ENCODE assay signal across 1 cellular context in the genomic region with DNA sequence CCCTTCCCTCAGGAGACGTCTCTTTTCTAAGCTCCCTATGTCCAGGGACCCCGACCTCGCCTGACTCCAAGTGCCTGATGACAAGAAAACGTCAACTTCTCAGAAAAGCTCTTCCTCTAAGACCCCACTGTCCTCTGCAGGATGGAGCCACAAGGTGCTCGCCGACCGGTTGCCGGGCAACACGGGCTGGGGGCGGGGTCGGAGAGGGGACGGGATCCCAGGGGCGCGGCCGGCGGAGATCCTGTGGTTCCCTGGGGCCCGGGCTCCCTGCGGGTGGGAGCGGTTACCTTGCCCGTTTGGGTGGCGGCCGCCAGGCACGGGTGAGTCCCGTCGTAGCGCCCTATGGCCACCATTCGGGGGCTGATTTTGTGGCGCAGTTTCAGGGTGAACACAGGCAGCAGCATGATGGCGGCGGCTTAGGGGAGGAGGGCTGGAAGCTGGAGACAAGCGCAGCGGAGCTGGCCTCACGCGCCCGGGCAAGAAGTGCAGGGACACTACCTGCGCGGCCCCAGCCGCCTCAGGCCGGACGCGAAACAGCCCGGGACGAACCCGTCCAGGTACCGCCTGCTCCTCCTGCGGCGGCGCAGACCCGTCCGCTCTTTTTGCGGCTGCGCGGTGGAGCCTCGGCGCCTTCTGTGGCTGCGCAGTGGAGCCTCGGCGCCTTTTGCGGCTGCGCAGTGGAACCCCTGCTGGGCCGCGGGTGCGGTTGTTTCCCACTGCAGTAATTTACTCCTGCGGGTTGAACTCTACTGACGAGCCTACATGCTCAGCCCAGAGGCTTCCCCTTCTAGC.
TF ChIP-seq lines count a peak whose summit lies in the region.

BBS2 (minus strand) TSS at position 566 of the 792 bp plus-strand sequence; CDS start at position 404, 162 bp downstream.

TF ChIP-seq in HepG2, 621 proteins besides CTCF, POLR2A, EP300 and RAD21 (continued from another document and continues in another):
- TF ChIP-seq ETV5 (CRISPR knock-in tag; IDR thresholded peaks at IDR 0.05; ENCODE audit: borderline replicate concordance), result peak; percentile 50; the same call in 1 of the 2 replicates
- TF ChIP-seq KMT2B (CRISPR knock-in tag; IDR thresholded peaks at IDR 0.05), result no peak; the same call in none of the 2 replicates
- no peak for TF ChIP-seq CENPT (CRISPR knock-in tag; IDR thresholded peaks at IDR 0.05; ENCODE audit: low read depth)
- TF ChIP-seq ZNF232 (CRISPR knock-in tag; IDR thresholded peaks at IDR 0.05; ENCODE audit: borderline replicate concordance), result peak; percentile 20; the same call in 1 of the 2 replicates
- 0 out of 2 replicates have a peak, but pooled peaks have one; percentile 34 for TF ChIP-seq ZNF761 (CRISPR knock-in tag; conservative IDR thresholded peaks at IDR 0.05)
- TF ChIP-seq NFE2L2 (IDR thresholded peaks at IDR 0.05; ENCODE audit: low read length), result no peak
- 0 out of 2 replicates have a peak, but pooled peaks have one; percentile 39 for TF ChIP-seq ZHX1 (CRISPR knock-in tag; IDR thresholded peaks at IDR 0.05; ENCODE audit: low read depth)
- no peak for TF ChIP-seq MTF1 (CRISPR knock-in tag; IDR thresholded peaks at IDR 0.05)
- no peak for TF ChIP-seq FOSL1 (CRISPR knock-in tag; IDR thresholded peaks at IDR 0.05; ENCODE audit: borderline replicate concordance)
- TF ChIP-seq HNF4A (CRISPR knock-in tag; IDR thresholded peaks at IDR 0.05), result no peak; the same call in 1 of the 2 replicates
- peak; percentile 31; the same call in 1 of the 2 replicates for TF ChIP-seq RERE (CRISPR knock-in tag; IDR thresholded peaks at IDR 0.05; ENCODE audit: low read depth)
- no peak for TF ChIP-seq CCDC6 (CRISPR knock-in tag; IDR thresholded peaks at IDR 0.05)
- peak; percentile 92 for TF ChIP-seq UBTF (CRISPR knock-in tag; IDR thresholded peaks at IDR 0.05)
- no peak for TF ChIP-seq HOXA7 (CRISPR knock-in tag; IDR thresholded peaks at IDR 0.05)
- TF ChIP-seq, protein P1, sequence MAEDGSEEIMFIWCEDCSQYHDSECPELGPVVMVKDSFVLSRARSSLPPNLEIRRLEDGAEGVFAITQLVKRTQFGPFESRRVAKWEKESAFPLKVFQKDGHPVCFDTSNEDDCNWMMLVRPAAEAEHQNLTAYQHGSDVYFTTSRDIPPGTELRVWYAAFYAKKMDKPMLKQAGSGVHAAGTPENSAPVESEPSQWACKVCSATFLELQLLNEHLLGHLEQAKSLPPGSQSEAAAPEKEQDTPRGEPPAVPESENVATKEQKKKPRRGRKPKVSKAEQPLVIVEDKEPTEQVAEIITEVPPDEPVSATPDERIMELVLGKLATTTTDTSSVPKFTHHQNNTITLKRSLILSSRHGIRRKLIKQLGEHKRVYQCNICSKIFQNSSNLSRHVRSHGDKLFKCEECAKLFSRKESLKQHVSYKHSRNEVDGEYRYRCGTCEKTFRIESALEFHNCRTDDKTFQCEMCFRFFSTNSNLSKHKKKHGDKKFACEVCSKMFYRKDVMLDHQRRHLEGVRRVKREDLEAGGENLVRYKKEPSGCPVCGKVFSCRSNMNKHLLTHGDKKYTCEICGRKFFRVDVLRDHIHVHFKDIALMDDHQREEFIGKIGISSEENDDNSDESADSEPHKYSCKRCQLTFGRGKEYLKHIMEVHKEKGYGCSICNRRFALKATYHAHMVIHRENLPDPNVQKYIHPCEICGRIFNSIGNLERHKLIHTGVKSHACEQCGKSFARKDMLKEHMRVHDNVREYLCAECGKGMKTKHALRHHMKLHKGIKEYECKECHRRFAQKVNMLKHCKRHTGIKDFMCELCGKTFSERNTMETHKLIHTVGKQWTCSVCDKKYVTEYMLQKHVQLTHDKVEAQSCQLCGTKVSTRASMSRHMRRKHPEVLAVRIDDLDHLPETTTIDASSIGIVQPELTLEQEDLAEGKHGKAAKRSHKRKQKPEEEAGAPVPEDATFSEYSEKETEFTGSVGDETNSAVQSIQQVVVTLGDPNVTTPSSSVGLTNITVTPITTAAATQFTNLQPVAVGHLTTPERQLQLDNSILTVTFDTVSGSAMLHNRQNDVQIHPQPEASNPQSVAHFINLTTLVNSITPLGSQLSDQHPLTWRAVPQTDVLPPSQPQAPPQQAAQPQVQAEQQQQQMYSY (CRISPR knock-in tag; IDR thresholded peaks at IDR 0.05), result 0 out of 2 replicates have a peak, but pooled peaks have one; percentile 30
- TF ChIP-seq, protein P2, sequence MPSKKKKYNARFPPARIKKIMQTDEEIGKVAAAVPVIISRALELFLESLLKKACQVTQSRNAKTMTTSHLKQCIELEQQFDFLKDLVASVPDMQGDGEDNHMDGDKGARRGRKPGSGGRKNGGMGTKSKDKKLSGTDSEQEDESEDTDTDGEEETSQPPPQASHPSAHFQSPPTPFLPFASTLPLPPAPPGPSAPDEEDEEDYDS (CRISPR knock-in tag; IDR thresholded peaks at IDR 0.05), result peak; percentile 81
- TF ChIP-seq ZNF775 (CRISPR knock-in tag; IDR thresholded peaks at IDR 0.05; ENCODE audit: borderline replicate concordance), result 0 out of 2 replicates have a peak, but pooled peaks have one; percentile 31
- no peak for TF ChIP-seq LCORL (IDR thresholded peaks at IDR 0.05)
- peak; percentile 87 for TF ChIP-seq LCORL (CRISPR knock-in tag; IDR thresholded peaks at IDR 0.05)
- peak; percentile 92; the same call in 1 of the 2 replicates for TF ChIP-seq ARNT2 (CRISPR knock-in tag; IDR thresholded peaks at IDR 0.05; ENCODE audit: low read depth)
- no peak for TF ChIP-seq HDAC6 (IDR thresholded peaks at IDR 0.05; ENCODE audit: low read depth, low read length)
- peak; percentile 91 for TF ChIP-seq ZFP82 (CRISPR knock-in tag; IDR thresholded peaks at IDR 0.05; ENCODE audit: borderline replicate concordance)
- TF ChIP-seq, protein P3, sequence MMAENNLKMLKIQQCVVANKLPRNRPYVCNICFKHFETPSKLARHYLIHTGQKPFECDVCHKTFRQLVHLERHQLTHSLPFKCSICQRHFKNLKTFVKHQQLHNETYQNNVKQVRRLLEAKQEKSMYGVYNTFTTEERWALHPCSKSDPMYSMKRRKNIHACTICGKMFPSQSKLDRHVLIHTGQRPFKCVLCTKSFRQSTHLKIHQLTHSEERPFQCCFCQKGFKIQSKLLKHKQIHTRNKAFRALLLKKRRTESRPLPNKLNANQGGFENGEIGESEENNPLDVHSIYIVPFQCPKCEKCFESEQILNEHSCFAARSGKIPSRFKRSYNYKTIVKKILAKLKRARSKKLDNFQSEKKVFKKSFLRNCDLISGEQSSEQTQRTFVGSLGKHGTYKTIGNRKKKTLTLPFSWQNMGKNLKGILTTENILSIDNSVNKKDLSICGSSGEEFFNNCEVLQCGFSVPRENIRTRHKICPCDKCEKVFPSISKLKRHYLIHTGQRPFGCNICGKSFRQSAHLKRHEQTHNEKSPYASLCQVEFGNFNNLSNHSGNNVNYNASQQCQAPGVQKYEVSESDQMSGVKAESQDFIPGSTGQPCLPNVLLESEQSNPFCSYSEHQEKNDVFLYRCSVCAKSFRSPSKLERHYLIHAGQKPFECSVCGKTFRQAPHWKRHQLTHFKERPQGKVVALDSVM (CRISPR knock-in tag; IDR thresholded peaks at IDR 0.05), result no peak
- peak; percentile 78 for TF ChIP-seq IKZF4 (CRISPR knock-in tag; IDR thresholded peaks at IDR 0.05; ENCODE audit: borderline replicate concordance, low read depth, not compliant biosample characterization)
- TF ChIP-seq TBL1XR1 (IDR thresholded peaks at IDR 0.05; ENCODE audit: borderline replicate concordance, low read length, partially characterized antibody), result no peak
- peak; percentile 73 for TF ChIP-seq ERF (CRISPR knock-in tag; IDR thresholded peaks at IDR 0.05)
- peak; percentile 97; the same call in 1 of the 2 replicates for TF ChIP-seq ZNF598 (CRISPR knock-in tag; IDR thresholded peaks at IDR 0.05; ENCODE audit: borderline replicate concordance)
- no peak for TF ChIP-seq NR2F6 (IDR thresholded peaks at IDR 0.05)
- no peak; the same call in 1 of the 2 replicates for TF ChIP-seq NR2F6 (CRISPR knock-in tag; IDR thresholded peaks at IDR 0.05)
- TF ChIP-seq, protein P4, sequence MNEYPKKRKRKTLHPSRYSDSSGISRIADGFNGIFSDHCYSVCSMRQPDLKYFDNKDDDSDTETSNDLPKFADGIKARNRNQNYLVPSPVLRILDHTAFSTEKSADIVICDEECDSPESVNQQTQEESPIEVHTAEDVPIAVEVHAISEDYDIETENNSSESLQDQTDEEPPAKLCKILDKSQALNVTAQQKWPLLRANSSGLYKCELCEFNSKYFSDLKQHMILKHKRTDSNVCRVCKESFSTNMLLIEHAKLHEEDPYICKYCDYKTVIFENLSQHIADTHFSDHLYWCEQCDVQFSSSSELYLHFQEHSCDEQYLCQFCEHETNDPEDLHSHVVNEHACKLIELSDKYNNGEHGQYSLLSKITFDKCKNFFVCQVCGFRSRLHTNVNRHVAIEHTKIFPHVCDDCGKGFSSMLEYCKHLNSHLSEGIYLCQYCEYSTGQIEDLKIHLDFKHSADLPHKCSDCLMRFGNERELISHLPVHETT (CRISPR knock-in tag; conservative IDR thresholded peaks at IDR 0.05), result peak; percentile 44; the same call in 1 of the 2 replicates
- TF ChIP-seq MXD4 (CRISPR knock-in tag; IDR thresholded peaks at IDR 0.05), result peak; percentile 79
- TF ChIP-seq ZNF225 (CRISPR knock-in tag; IDR thresholded peaks at IDR 0.05), result peak; percentile 90
- TF ChIP-seq ZC3H4 (CRISPR knock-in tag; IDR thresholded peaks at IDR 0.05; ENCODE audit: borderline replicate concordance), result no peak
- TF ChIP-seq GZF1 (CRISPR knock-in tag; IDR thresholded peaks at IDR 0.05), result no peak
- no peak for TF ChIP-seq GATAD2A (CRISPR knock-in tag; IDR thresholded peaks at IDR 0.05)
- no peak; the same call in none of the 2 replicates for TF ChIP-seq PPARG (CRISPR knock-in tag; conservative IDR thresholded peaks at IDR 0.05)
- no peak for TF ChIP-seq ZNF282 (IDR thresholded peaks at IDR 0.05; ENCODE audit: partially characterized antibody)
